24 cellular contexts compared by ENCODE assay signal in the genomic region with DNA sequence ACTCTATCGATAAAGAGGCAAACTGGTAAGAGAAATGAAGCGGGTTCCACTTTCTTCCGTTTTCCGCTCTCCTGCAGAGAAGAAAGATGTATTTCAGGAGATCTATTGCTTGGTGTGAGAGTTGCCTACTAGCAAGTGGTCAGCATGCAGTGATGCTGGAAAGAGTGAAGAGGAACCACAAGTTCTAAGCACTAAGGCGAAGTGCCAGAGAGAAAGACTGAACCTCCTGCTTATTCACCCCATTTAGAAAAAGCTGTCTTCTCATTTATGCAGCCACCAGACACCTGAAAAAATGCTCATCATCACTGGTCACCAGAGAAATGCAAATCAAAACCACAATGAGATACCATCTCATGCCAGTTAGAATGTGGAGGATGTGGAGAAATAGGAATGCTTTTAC.
"Had no signal": no experiment of that assay in that cellular context is flagged by ENCODE, and none has a peak within 500 bp of the region (broad histone marks: within the 10 kb centered on the region; RNA-seq: fewer than 3 reads in every experiment).

No MANE protein-coding gene starts in this region.

- H3K4me3 ChIP-seq: breast epithelium, esophagus squamous epithelium, left ventricle myocardium inferior, pancreas, prostate gland, sigmoid colon, uterus had no signal

- H3K36me3 ChIP-seq: breast epithelium, esophagus squamous epithelium, left ventricle myocardium inferior, pancreas, prostate gland, sigmoid colon, uterus had no signal

- H3K36me3 Mint-ChIP-seq: activated naive CD8-positive, alpha-beta T cell; stimulated activated effector memory CD8-positive, alpha-beta T cell treated with anti-CD3 and anti-CD28 coated beads, Interleukin-12 subunit alpha, Interleukin-12 subunit beta, amount 100 ng/mL, for 72 hours; type B pancreatic cell had no signal

- H3K9me3 ChIP-seq: breast epithelium, esophagus squamous epithelium, left ventricle myocardium inferior, pancreas, prostate gland, sigmoid colon, uterus had no signal

- ATAC-seq: activated T-cell treated with anti-CD3 and anti-CD28 coated beads, Interleukin-2, amount 50 U/mL, for 72 hours; pancreas; stimulated activated effector memory CD8-positive, alpha-beta T cell treated with anti-CD3 and anti-CD28 coated beads, Interleukin-12 subunit alpha, Interleukin-12 subunit beta, amount 100 ng/mL, for 72 hours; WTC11 had no signal

- H3K4me1 Mint-ChIP-seq: central memory CD8-positive, alpha-beta T cell; stimulated activated effector memory CD8-positive, alpha-beta T cell treated with anti-CD3 and anti-CD28 coated beads, Interleukin-12 subunit alpha, Interleukin-12 subunit beta, amount 100 ng/mL, for 72 hours had no signal

- H3K27me3 Mint-ChIP-seq: central memory CD8-positive, alpha-beta T cell; dendritic cell treated with granulocyte-macrophage colony-stimulating factor and Interleukin-4, amounts not matched to agents 40 ng/mL and 50 ng/mL, for 4 days; stimulated activated naive CD8-positive, alpha-beta T cell treated with anti-CD3 and anti-CD28 coated beads, Interleukin-15, Interleukin-2, amounts not matched to agents 100 ng/mL and 50 ng/mL, for 24 hours; type B pancreatic cell had no signal

- H3K4me3 Mint-ChIP-seq: activated naive CD8-positive, alpha-beta T cell; activated T-cell treated with anti-CD3 and anti-CD28 coated beads, Interleukin-2, amount 50 U/mL, for 72 hours; central memory CD8-positive, alpha-beta T cell; dendritic cell treated with granulocyte-macrophage colony-stimulating factor and Interleukin-4, amounts not matched to agents 40 ng/mL and 50 ng/mL, for 4 days; nephron progenitor cell; stimulated activated effector memory CD8-positive, alpha-beta T cell treated with anti-CD3 and anti-CD28 coated beads, Interleukin-12 subunit alpha, Interleukin-12 subunit beta, amount 100 ng/mL, for 72 hours; stimulated activated naive CD8-positive, alpha-beta T cell treated with anti-CD3 and anti-CD28 coated beads, Interleukin-15, Interleukin-2, amounts not matched to agents 100 ng/mL and 50 ng/mL, for 24 hours; type B pancreatic cell; WTC11 had no signal

- H3K27ac Mint-ChIP-seq: activated naive CD8-positive, alpha-beta T cell; activated T-cell treated with anti-CD3 and anti-CD28 coated beads, Interleukin-2, amount 50 U/mL, for 72 hours; dendritic cell treated with granulocyte-macrophage colony-stimulating factor and Interleukin-4, amounts not matched to agents 40 ng/mL and 50 ng/mL, for 4 days; nephron progenitor cell; stimulated activated effector memory CD8-positive, alpha-beta T cell treated with anti-CD3 and anti-CD28 coated beads, Interleukin-12 subunit alpha, Interleukin-12 subunit beta, amount 100 ng/mL, for 72 hours; stimulated activated naive CD8-positive, alpha-beta T cell treated with anti-CD3 and anti-CD28 coated beads, Interleukin-15, Interleukin-2, amounts not matched to agents 100 ng/mL and 50 ng/mL, for 24 hours; type B pancreatic cell; WTC11 had no signal

- H3K27ac ChIP-seq: breast epithelium, esophagus squamous epithelium, left ventricle myocardium inferior, pancreas, prostate gland, sigmoid colon, uterus had no signal

- H3K4me1 ChIP-seq: breast epithelium, esophagus squamous epithelium, left ventricle myocardium inferior, pancreas, prostate gland, sigmoid colon, uterus had no signal

- H3K27me3 ChIP-seq: breast epithelium, esophagus squamous epithelium, pancreas, sigmoid colon, uterus had no signal

- H3K9me3 Mint-ChIP-seq: dendritic cell treated with granulocyte-macrophage colony-stimulating factor and Interleukin-4, amounts not matched to agents 40 ng/mL and 50 ng/mL, for 4 days; nephron progenitor cell; type B pancreatic cell had no signal

- DNase-seq: activated CD4-positive, alpha-beta T cell treated with anti-CD3 and anti-CD28 coated beads for 1 hour; activated naive CD4-positive, alpha-beta T cell; activated T-cell treated with anti-CD3 and anti-CD28 coated beads for 4 hours; activated T-cell treated with anti-CD3 and anti-CD28 coated beads, Interleukin-2, amount 50 U/mL, for 72 hours; aorta; esophagus squamous epithelium; glutamatergic neuron; left ventricle myocardium inferior; nephron progenitor cell; pancreas; sigmoid colon; small intestine; stimulated activated CD4-positive, alpha-beta T cell treated with anti-CD3 and anti-CD28 coated beads, Interleukin-4, amount 100 ng/mL, for 24 hours; T-helper 2 cell; uterus had no signal
